8 cellular contexts compared by ENCODE assay signal in genomic region chr2:65228249-65228750, GRCh38. TPM values are rescaled to one million over a fixed set of nuclear protein-coding genes. Genes with fewer than 3 reads are reported as not detected.
DNase-seq lines count a peak whose midpoint lies in the region; ATAC-seq, FAIRE-seq and TF ChIP-seq lines count a peak whose summit lies in the region.

No MANE protein-coding gene starts in this region.

- H3K27me3 ChIP-seq in pancreas: no peaks in the 10 kb centered on the region

- intact Hi-C loops in pancreas (cut with DNase I): no loop called here

- peak; percentile 38 for ATAC-seq in HG02678 (IDR thresholded peaks at IDR 0.05; ENCODE audit: unreplicated experiment)
- ATAC-seq in pancreas: peak; percentile 37 to 68 (median 57)

- H3K4me3 ChIP-seq in pancreas: peak overlapping the region; percentile 85 to 100 (median 96)

- TF ChIP-seq CTCF in pancreas (IDR thresholded peaks at IDR 0.05): no peak

- 1% methylated on average over 17 of the region's 17 CpGs for WGBS in pancreas, 2 donors

- H3K4me3 Mint-ChIP-seq in activated T-cell treated with anti-CD3 and anti-CD28 coated beads, Interleukin-2, amount 50 U/mL, for 24 hours: peak overlapping the region; percentile 99

- no peaks in the 10 kb centered on the region for H3K9me3 Mint-ChIP-seq in activated T-cell treated with anti-CD3 and anti-CD28 coated beads, Interleukin-2, amount 50 U/mL, for 24 hours

- peak overlapping the region; percentile 89 to 99 (median 94) for H3K27ac ChIP-seq in pancreas

- no peak for FAIRE-seq in pancreas (lab: Jason Lieb, UNC)

- H3K9me3 ChIP-seq in pancreas: no peaks in the 10 kb centered on the region

- DNase-seq in stimulated activated CD4-positive, alpha-beta T cell treated with anti-CD3 and anti-CD28 coated beads, Interleukin-4, amount 100 ng/mL, for 24 hours: peak; percentile 14
- DNase-seq in stimulated activated CD4-positive, alpha-beta T cell treated with anti-CD3 and anti-CD28 coated beads, Interleukin-12 subunit alpha, Interleukin-12 subunit beta, amount 100 ng/mL, for 4 hours: no peak
- DNase-seq in NCI-H2081 treated with DMSO at 0.1 percent for 48 hours (lab: John Stamatoyannopoulos, UW) (peak; percentile 4), germinal center (ENCODE audit: low spot score) (peak; percentile 66), pancreas (no peak), NCI-H446 treated with DMSO at 0.1 percent for 48 hours (lab: John Stamatoyannopoulos, UW) (no peak)
- DNase-seq in activated T-cell treated with anti-CD3 and anti-CD28 coated beads, Interleukin-2, amount 50 U/mL, for 24 hours: no peak

- peaks cover 58% of the 10 kb centered on the region for H3K36me3 Mint-ChIP-seq in activated T-cell treated with anti-CD3 and anti-CD28 coated beads, Interleukin-2, amount 50 U/mL, for 24 hours (ENCODE audit: low read depth)

- peak overlapping the region; percentile 99 for H3K27ac Mint-ChIP-seq in activated T-cell treated with anti-CD3 and anti-CD28 coated beads, Interleukin-2, amount 50 U/mL, for 24 hours

- peaks cover 48% of the 10 kb centered on the region for H3K4me1 Mint-ChIP-seq in activated T-cell treated with anti-CD3 and anti-CD28 coated beads, Interleukin-2, amount 50 U/mL, for 24 hours (ENCODE audit: low read depth)

- no peaks in the 10 kb centered on the region for H3K27me3 Mint-ChIP-seq in activated T-cell treated with anti-CD3 and anti-CD28 coated beads, Interleukin-2, amount 50 U/mL, for 24 hours

- no peaks in the 10 kb centered on the region for H3K36me3 ChIP-seq in pancreas

- H3K4me1 ChIP-seq in pancreas: peaks cover 8 to 32% (median 9%) of the 10 kb centered on the region in 3 donors

RNA-seq across cellular contexts. Expression of gene ACTR2, which starts 0.7 kb away (rescaled TPM):
- total RNA-seq in pancreas: 100 to 1,000 TPM in 2 of 6 donors, 10 to 100 TPM in 4; 47.2 to 115 (median 70.9) TPM
- polyA plus RNA-seq in pancreas: 10 to 100 TPM; 19.8 to 36.6 TPM

Comparison
In these comparisons a context has a peak if more than half of its experiments do, and no peak if none do; other contexts are left out.
1. DNase-seq: peak in stimulated activated CD4-positive, alpha-beta T cell treated with anti-CD3 and anti-CD28 coated beads, Interleukin-4, amount 100 ng/mL, for 24 hours (single experiment), NCI-H2081 treated with DMSO at 0.1 percent for 48 hours (single experiment) and germinal center (single experiment); none in stimulated activated CD4-positive, alpha-beta T cell treated with anti-CD3 and anti-CD28 coated beads, Interleukin-12 subunit alpha, Interleukin-12 subunit beta, amount 100 ng/mL, for 4 hours (single experiment), activated T-cell treated with anti-CD3 and anti-CD28 coated beads, Interleukin-2, amount 50 U/mL, for 24 hours (single experiment), pancreas (0 of 6) and NCI-H446 treated with DMSO at 0.1 percent for 48 hours (single experiment).